8 cellular contexts compared by ENCODE assay signal in the genomic region with DNA sequence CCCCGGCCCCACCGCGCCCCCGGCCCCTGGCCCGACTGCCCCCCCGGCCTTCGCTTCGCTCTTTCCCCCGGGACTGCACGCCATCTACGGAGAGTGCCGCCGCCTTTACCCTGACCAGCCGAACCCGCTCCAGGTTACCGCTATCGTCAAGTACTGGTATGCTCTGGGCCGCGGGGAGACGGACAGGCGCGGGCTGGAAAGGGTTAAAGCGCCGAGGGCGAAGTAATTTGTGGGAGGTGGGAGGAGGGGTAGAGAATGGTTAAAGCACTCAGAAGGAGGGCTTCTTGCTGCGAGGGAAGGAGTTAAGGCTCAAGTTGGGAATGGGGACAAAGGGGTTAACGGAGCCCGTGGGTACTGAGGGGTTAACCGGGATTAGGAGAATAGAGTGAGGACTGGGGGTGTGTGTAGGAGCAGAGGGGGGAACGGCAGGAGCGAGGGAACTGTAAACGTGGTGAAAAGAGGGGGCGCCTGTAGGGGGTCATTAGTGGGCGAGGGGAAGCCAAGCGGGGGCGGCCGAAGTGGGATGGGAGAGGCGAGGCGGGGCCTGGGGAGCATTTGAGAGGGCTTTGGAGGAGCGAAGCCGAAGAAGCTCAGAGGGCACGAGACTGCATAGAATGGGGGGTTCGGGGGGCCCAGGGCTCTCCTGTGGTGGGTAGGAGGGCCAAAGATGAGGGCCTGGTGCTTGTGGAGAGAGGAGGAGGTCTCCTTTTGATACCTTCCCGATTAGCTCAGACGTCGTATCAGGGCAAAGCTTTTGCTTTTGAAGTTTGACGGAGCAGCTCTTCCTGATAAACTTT. TPM values are rescaled to one million over a fixed set of nuclear protein-coding genes. Genes with fewer than 3 reads are reported as not detected.
DNase-seq lines count a peak whose midpoint lies in the region; ATAC-seq and TF ChIP-seq lines count a peak whose summit lies in the region.

No MANE protein-coding gene starts in this region.

- H3K27ac ChIP-seq in GM23338 (ENCODE audit: low read depth) (no peak overlapping the region), RWPE2 (ENCODE audit: poor library complexity, severe bottlenecking) (peak overlapping the region; percentile 5), smooth muscle cell (ENCODE audit: low read depth) (peak overlapping the region; percentile 38)

- H4K20me1 ChIP-seq in GM23338 (replicated peaks; ENCODE audit: insufficient read depth), result peaks cover 44% of the 10 kb centered on the region
- H4K20me1 ChIP-seq in smooth muscle cell (ENCODE audit: low read depth), result peaks cover 73% of the 10 kb centered on the region

- peak; percentile 85 for DNase-seq in GM23338 (ENCODE audit: low spot score)
- DNase-seq in RWPE2 (ENCODE audit: low spot score), result no peak
- DNase-seq in astrocyte of the cerebellum (ENCODE audit: low read depth), result no peak
- DNase-seq in iPS-NIHi11 (ENCODE audit: low spot score), result peak; percentile 62
- DNase-seq in smooth muscle cell (lab: John Stamatoyannopoulos, UW; ENCODE audit: unreplicated experiment), result peak; percentile 17
- no peak for DNase-seq in NCI-H187 treated with DMSO at 0.1 percent for 48 hours (lab: John Stamatoyannopoulos, UW)
- no peak for DNase-seq in NCI-H2081 treated with DMSO at 0.1 percent for 48 hours (lab: John Stamatoyannopoulos, UW)
- DNase-seq in HuH-7 (ENCODE audit: low spot score), result no peak

- TF ChIP-seq CTCF in GM23338 (conservative IDR thresholded peaks at IDR 0.05; ENCODE audit: low read depth in 2 of 2), result no peak
- no peak for TF ChIP-seq CTCF in RWPE2 (IDR thresholded peaks at IDR 0.05; ENCODE audit: poor library complexity, severe bottlenecking)
- no peak for TF ChIP-seq CTCF in astrocyte of the cerebellum (IDR thresholded peaks at IDR 0.05; ENCODE audit: low read depth, low read length, missing control alignments)
- no peak for TF ChIP-seq CTCF in smooth muscle cell (IDR thresholded peaks at IDR 0.05; ENCODE audit: borderline replicate concordance, insufficient read depth, poor library complexity, severe bottlenecking)

- H3K79me2 ChIP-seq in GM23338 (replicated peaks; ENCODE audit: insufficient read depth) (peaks cover 24% of the 10 kb centered on the region), smooth muscle cell (ENCODE audit: low read depth) (peaks cover 78% of the 10 kb centered on the region)

- peaks cover 7% of the 10 kb centered on the region for H3K27me3 Mint-ChIP-seq in GM23338 (ENCODE audit: insufficient read depth, low read depth, poor library complexity)

- H3K9me3 ChIP-seq in RWPE2 (ENCODE audit: severe bottlenecking) (no peaks in the 10 kb centered on the region), smooth muscle cell (replicated peaks; ENCODE audit: low read depth) (no peaks in the 10 kb centered on the region)

- in situ Hi-C loops in astrocyte of the cerebellum (cut with HindIII; ENCODE audit: low sequenced_read_pairs), result loop anchor here (10.0 kb wide), 2 partner anchors 90 to 280 kb away; partner anchors contain the start of gene ELOVL3

- H3F3A ChIP-seq in GM23338 (replicated peaks; ENCODE audit: low read depth), result peaks cover 3% of the 10 kb centered on the region; the same call in 1 of the 2 replicates
- peaks cover 5% of the 10 kb centered on the region for H3F3A ChIP-seq in smooth muscle cell (ENCODE audit: low read depth)

- WGBS in smooth muscle cell (ENCODE audit: low lambda C conversion rate), result under 1% methylated on average over 37 of the region's 47 CpGs

- H2AFZ ChIP-seq in GM23338 (peak overlapping the region; percentile 54), smooth muscle cell (ENCODE audit: low read depth) (peak overlapping the region; percentile 82)

- peaks cover 16% of the 10 kb centered on the region for H3K27me3 ChIP-seq in GM23338 (ENCODE audit: insufficient read depth)
- H3K27me3 ChIP-seq in RWPE2 (ENCODE audit: insufficient read depth, poor library complexity, severe bottlenecking), result no peaks in the 10 kb centered on the region
- no peaks in the 10 kb centered on the region for H3K27me3 ChIP-seq in smooth muscle cell (ENCODE audit: low read depth)

- peak overlapping the region; percentile 88 for H3K4me2 ChIP-seq in GM23338
- H3K4me2 ChIP-seq in smooth muscle cell, result peak overlapping the region; percentile 97

- ATAC-seq in GM23338 (peak; percentile 10), RWPE2 (ENCODE audit: low read depth) (no peak)

- H3K36me3 Mint-ChIP-seq in GM23338 (ENCODE audit: low read depth), result peaks cover 2% of the 10 kb centered on the region; the same call in 2 of the 3 replicates

- H3K9me3 Mint-ChIP-seq in GM23338, result no peaks in the 10 kb centered on the region

- H3K4me3 ChIP-seq in GM23338 (peak overlapping the region; percentile 72), RWPE2 (ENCODE audit: severe bottlenecking) (peak overlapping the region; percentile 70), astrocyte of the cerebellum (ENCODE audit: low read depth, low read length) (peak overlapping the region; percentile 98), smooth muscle cell (peak overlapping the region; percentile 83)

- H3K4me1 Mint-ChIP-seq in GM23338, result peaks cover 8% of the 10 kb centered on the region; the same call in 2 of the 3 replicates

- peak overlapping the region; percentile 96; the same call in 2 of the 3 replicates for H3K4me3 Mint-ChIP-seq in GM23338

- H3K9ac ChIP-seq in smooth muscle cell (ENCODE audit: low read depth), result peak overlapping the region; percentile 80

- H3K4me1 ChIP-seq in GM23338 (ENCODE audit: insufficient read depth) (peaks cover 6% of the 10 kb centered on the region; the same call in 1 of the 2 replicates), RWPE2 (ENCODE audit: insufficient read depth, poor library complexity, severe bottlenecking) (peaks cover 7% of the 10 kb centered on the region), smooth muscle cell (ENCODE audit: low read depth) (peaks cover 15% of the 10 kb centered on the region)

- peak overlapping the region; percentile 82 for H3K27ac Mint-ChIP-seq in GM23338

- H3K36me3 ChIP-seq in GM23338 (ENCODE audit: insufficient read depth) (no peaks in the 10 kb centered on the region), RWPE2 (ENCODE audit: low read depth) (peaks cover 5% of the 10 kb centered on the region), smooth muscle cell (ENCODE audit: low read depth) (no peaks in the 10 kb centered on the region)

- H3K9me2 ChIP-seq in GM23338 (ENCODE audit: insufficient read depth), result no peaks in the 10 kb centered on the region

TF ChIP-seq in GM23338, 12 proteins besides CTCF, POLR2A, EP300 and RAD21:
- TF ChIP-seq EZH2phosphoT487 (IDR thresholded peaks at IDR 0.05; ENCODE audit: unreplicated experiment) (no peak), JUNB (IDR thresholded peaks at IDR 0.05; ENCODE audit: unreplicated experiment) (no peak), NANOG (IDR thresholded peaks at IDR 0.05; ENCODE audit: borderline replicate concordance) (no peak), POLR2AphosphoS5 (IDR thresholded peaks at IDR 0.05; ENCODE audit: low read depth) (no peak), REST (IDR thresholded peaks at IDR 0.05; ENCODE audit: unreplicated experiment) (no peak), STAT1 (IDR thresholded peaks at IDR 0.05; ENCODE audit: unreplicated experiment) (no peak)
- TF ChIP-seq, protein P1, sequence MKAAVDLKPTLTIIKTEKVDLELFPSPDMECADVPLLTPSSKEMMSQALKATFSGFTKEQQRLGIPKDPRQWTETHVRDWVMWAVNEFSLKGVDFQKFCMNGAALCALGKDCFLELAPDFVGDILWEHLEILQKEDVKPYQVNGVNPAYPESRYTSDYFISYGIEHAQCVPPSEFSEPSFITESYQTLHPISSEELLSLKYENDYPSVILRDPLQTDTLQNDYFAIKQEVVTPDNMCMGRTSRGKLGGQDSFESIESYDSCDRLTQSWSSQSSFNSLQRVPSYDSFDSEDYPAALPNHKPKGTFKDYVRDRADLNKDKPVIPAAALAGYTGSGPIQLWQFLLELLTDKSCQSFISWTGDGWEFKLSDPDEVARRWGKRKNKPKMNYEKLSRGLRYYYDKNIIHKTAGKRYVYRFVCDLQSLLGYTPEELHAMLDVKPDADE (IDR thresholded peaks at IDR 0.05), result no peak

RNA-seq across cellular contexts. Expression of gene SUFU, which starts 0.6 kb away (rescaled TPM):
- 5.6 and 6.6 TPM in 2 replicates for total RNA-seq in GM23338 (2014; rRNA removed; shearing (Covaris generic))
- polyA plus RNA-seq in GM23338 (2016; fragmentation: Nextera tagmentation; extraction: Ambion mirVana), result 2.8 and 3.3 TPM in 2 replicates
- 8.5 and 8.9 TPM in 2 replicates for total RNA-seq in smooth muscle cell
- 17.2 and 17.3 TPM in 2 replicates for polyA plus RNA-seq in smooth muscle cell

RNA-seq across cellular contexts. Expression of gene ACTR1A, which starts 1.9 kb away (rescaled TPM):
- total RNA-seq in GM23338 (2014; rRNA removed; shearing (Covaris generic)), result 96.9 and 101 TPM in 2 replicates
- polyA plus RNA-seq in GM23338 (2016; fragmentation: Nextera tagmentation; extraction: Ambion mirVana) (39.4 and 41.2 TPM in 2 replicates), smooth muscle cell (115 and 149 TPM in 2 replicates)
- 144 and 146 TPM in 2 replicates for total RNA-seq in smooth muscle cell

RNA-seq across cellular contexts. Expression of gene C10orf95, which starts 53.0 kb away (rescaled TPM):
- 0.69 TPM in 1 of 2 replicates, not detected in the other for total RNA-seq in GM23338 (2014; rRNA removed; shearing (Covaris generic))
- polyA plus RNA-seq in GM23338 (2016; fragmentation: Nextera tagmentation; extraction: Ambion mirVana) (1.1 and 1.5 TPM in 2 replicates), smooth muscle cell (0.62 and 0.80 TPM in 2 replicates)
- 0.09 TPM in 1 of 2 replicates, not detected in the other for total RNA-seq in smooth muscle cell

Comparison
In these comparisons a context has a peak if more than half of its experiments do, and no peak if none do; other contexts are left out.
1. DNase-seq: peak in GM23338 (single experiment), iPS-NIHi11 (single experiment) and smooth muscle cell (single experiment); none in RWPE2 (single experiment), astrocyte of the cerebellum (single experiment), NCI-H187 treated with DMSO at 0.1 percent for 48 hours (single experiment), NCI-H2081 treated with DMSO at 0.1 percent for 48 hours (single experiment) and HuH-7 (single experiment).
2. Peak in every context shown above with its lines, with median percentiles within 50 percentile points of each other: H3K4me3 ChIP-seq.